In genomic region chrX:19990519-19991349, GRCh38 we compare ENCODE assay signal across 1 cellular context.
TF ChIP-seq lines count a peak whose summit lies in the region.

Gene BCLAF3, minus strand, starts transcription at chrX:19991061. Its CDS starts 20,797 bp downstream, at chrX:19970264.

TF ChIP-seq in SK-N-SH, 30 proteins besides CTCF, POLR2A, EP300 and RAD21 (continued from another document):
- TF ChIP-seq SMC3 (IDR thresholded peaks at IDR 0.05; ENCODE audit: low read depth, low read length) (peak; percentile 49; the same call in 1 of the 2 replicates), NRF1 (IDR thresholded peaks at IDR 0.05; ENCODE audit: low read depth, low read length) (peak; percentile 53)
TF ChIP-seq in SK-N-SH: peak in this region for 3.
